ENCODE assay signal across 22 cellular contexts in the genomic region with DNA sequence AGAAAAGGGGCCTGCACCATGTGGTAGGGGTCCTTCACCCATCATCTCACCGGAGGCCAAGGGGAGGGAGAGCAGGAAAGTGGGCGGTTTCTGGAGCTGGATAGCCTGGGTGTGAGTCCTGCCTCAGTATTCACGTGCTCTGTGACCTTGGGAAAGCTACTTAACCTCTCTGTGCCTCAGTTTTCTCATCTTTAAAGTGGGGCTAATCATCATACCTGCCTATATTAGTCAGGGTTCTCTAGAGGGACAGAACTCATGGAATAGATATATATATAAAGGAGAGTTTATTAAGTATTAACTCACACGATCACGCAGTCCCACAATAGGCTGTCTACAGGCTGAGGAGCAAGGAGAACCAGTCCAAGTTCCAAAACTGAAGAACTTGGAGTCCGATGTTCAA.
DNase-seq lines count a peak whose midpoint lies in the region; TF ChIP-seq lines count a peak whose summit lies in the region.
"Had no signal": no experiment of that assay in that cellular context is flagged by ENCODE, and none has a peak within 500 bp of the region (broad histone marks: within the 10 kb centered on the region; RNA-seq: fewer than 3 reads in every experiment).

No MANE protein-coding gene starts in this region.

- intact Hi-C loops in spleen (cut with DNase I; ENCODE audit: low total_unique reads) = no loop called here

- H3K9me3 ChIP-seq in HEK293 (ENCODE audit: control insufficient read depth, insufficient read depth, low read depth, low read length) = no peaks in the 10 kb centered on the region
- no peaks in the 10 kb centered on the region for H3K9me3 ChIP-seq in WERI-Rb-1 (ENCODE audit: severe bottlenecking)
- H3K9me3 ChIP-seq in spleen = no peaks in the 10 kb centered on the region
- H3K9me3 ChIP-seq: BE2C, BLaER1 had no signal

- CTCF ChIA-PET in HEK293 (lab: Yijun Ruan, JAX) = no interaction called here

- H3K27ac ChIP-seq in HEK293 (ENCODE audit: extremely low read depth, low read depth, low read length) (no peak overlapping the region), WERI-Rb-1 (peak overlapping the region; percentile 66), spleen (no peak overlapping the region)
- H3K27ac ChIP-seq: BLaER1 had no signal

- H3K4me3 ChIP-seq in HEK293 (ENCODE audit: low read depth, low read length) (no peak overlapping the region), WERI-Rb-1 (ENCODE audit: low read depth, low read length) (no peak overlapping the region), spleen (no peak overlapping the region)
- H3K4me3 ChIP-seq: BLaER1, GM12878 had no signal

- H3K4me1 ChIP-seq in HEK293 (ENCODE audit: control insufficient read depth, insufficient read depth, low read length) (no peaks in the 10 kb centered on the region), spleen (no peaks in the 10 kb centered on the region)
- H3K4me1 ChIP-seq: BE2C had no signal

- H3K27me3 ChIP-seq in WERI-Rb-1 (ENCODE audit: insufficient read depth, low read depth, severe bottlenecking) (no peaks in the 10 kb centered on the region), spleen (replicated peaks in 1 of 7) (peaks cover 0 to 29% (median 9%) of the 10 kb centered on the region in 7 donors)
- H3K27me3 ChIP-seq: BE2C, BLaER1 had no signal

- POLR2A ChIA-PET in HEK293 (lab: Yijun Ruan, JAX) = no interaction called here

- DNase-seq in WERI-Rb-1 (no peak), spleen (peak; percentile 13), activated gamma-delta T cell treated with Interleukin-2 at 50 U/mL for 16 hours (no peak), superior temporal gyrus (ENCODE audit: extremely low spot score) (no peak)
- DNase-seq: 8988T; ACHN; C1 segment of cervical spinal cord; CD4-positive, alpha-beta memory T cell; CD4-positive, CD25-positive, alpha-beta regulatory T cell; CD8-positive, alpha-beta memory T cell; COR-L47; DMS 273 treated with DMSO at 0.1 percent for 48 hours; DMS153; DMS53; DMS79; DND-41; EL; GDM1 had no signal

- TF ChIP-seq POLR2A in spleen (IDR thresholded peaks at IDR 0.05) = no peak

- no peak for TF ChIP-seq CTCF in HEK293 (tag by site-specific recombination; IDR thresholded peaks at IDR 0.05)
- TF ChIP-seq CTCF in WERI-Rb-1 (IDR thresholded peaks at IDR 0.05; ENCODE audit: low read depth, low read length) = no peak
- no peak for TF ChIP-seq CTCF in spleen (IDR thresholded peaks at IDR 0.05 in 8 of 11, conservative IDR thresholded peaks at IDR 0.05 in 3 of 11)

- H3K36me3 ChIP-seq in HEK293 (ENCODE audit: control insufficient read depth in 2 of 2, insufficient read depth in 1 of 2, low read length in 2 of 2) (no peaks in the 10 kb centered on the region), WERI-Rb-1 (peaks cover 16% of the 10 kb centered on the region; the same call in 1 of the 2 replicates), spleen (no peaks in the 10 kb centered on the region)
- H3K36me3 ChIP-seq: BE2C, BLaER1 had no signal

- WGBS in spleen, 5 donors = 77 to 92% (median 86%) methylated on average over 6 of the region's 6 CpGs

TF ChIP-seq in HEK293, 187 proteins besides CTCF, POLR2A, EP300 and RAD21:
- no peak for TF ChIP-seq ZNF776 (tag by site-specific recombination; IDR thresholded peaks at IDR 0.05; ENCODE audit: borderline replicate concordance)
- TF ChIP-seq SALL2 (tag by site-specific recombination; IDR thresholded peaks at IDR 0.05; ENCODE audit: borderline replicate concordance) = no peak
- TF ChIP-seq KLF10 (tag by site-specific recombination; IDR thresholded peaks at IDR 0.05) = no peak
- 0 out of 2 replicates have a peak, but pooled peaks have one; percentile 29 for TF ChIP-seq ZNF768 (tag by site-specific recombination; IDR thresholded peaks at IDR 0.05)
- TF ChIP-seq FEZF1 (tag by site-specific recombination; IDR thresholded peaks at IDR 0.05) = no peak
TF ChIP-seq in HEK293: peak in this region for 1.
